In genomic region chr4:78566834-78567501, GRCh38 we compare ENCODE assay signal across 12 cellular contexts. TPM values are rescaled to one million over a fixed set of nuclear protein-coding genes. Genes with fewer than 3 reads are reported as not detected.
DNase-seq lines count a peak whose midpoint lies in the region; ATAC-seq and TF ChIP-seq lines count a peak whose summit lies in the region.
"Had no signal": no experiment of that assay in that cellular context is flagged by ENCODE, and none has a peak within 500 bp of the region (broad histone marks: within the 10 kb centered on the region; RNA-seq: fewer than 3 reads in every experiment).

No MANE protein-coding gene starts in this region.

- H3K4me1 ChIP-seq in esophagus (ENCODE audit: control insufficient read depth in 2 of 2, insufficient read depth in 2 of 2, low read length in 1 of 2) (peaks cover 0 to 7% of the 10 kb centered on the region in 2 donors), upper lobe of left lung (peaks cover 0 to 25% (median 16%) of the 10 kb centered on the region in 4 donors)

- POLR2A ChIA-PET in HEK293T (lab: Yijun Ruan, JAX), result no interaction called here

- H3K9me3 ChIP-seq in esophagus (ENCODE audit: control insufficient read depth in 2 of 2, insufficient read depth in 1 of 2, low read depth in 1 of 2, low read length in 1 of 2), result no peaks in the 10 kb centered on the region
- H3K9me3 ChIP-seq in upper lobe of left lung, result no peaks in the 10 kb centered on the region
- H3K9me3 ChIP-seq: BLaER1 treated with 17β-estradiol and CSF1 and Interleukin-3, amounts not matched to agents 10 nM and 100 nM had no signal

- H3K27ac ChIP-seq in esophagus (ENCODE audit: low read depth in 2 of 2, low read length in 1 of 2), result peak overlapping the region; percentile 24 to 48
- H3K27ac ChIP-seq in upper lobe of left lung, result peak overlapping the region in 1 of 4 donors; percentile 32
- H3K27ac ChIP-seq: BLaER1 treated with 17β-estradiol and CSF1 and Interleukin-3, amounts not matched to agents 10 nM and 100 nM; HL-60 had no signal

- DNase-seq in HEK293T (ENCODE audit: extremely low spot score), result no peak
- DNase-seq in RPMI8226, result no peak
- no peak for DNase-seq in upper lobe of left lung
- no peak for DNase-seq in C1 segment of cervical spinal cord (lab: John Stamatoyannopoulos, UW)
- DNase-seq: activated T-cell treated with anti-CD3 and anti-CD28 coated beads, Interleukin-2, amount 50 U/mL, for 72 hours; effector CD8-positive, alpha-beta T cell had no signal

- TF ChIP-seq POLR2A in upper lobe of left lung (IDR thresholded peaks at IDR 0.05), result no peak

- TF ChIP-seq CTCF in upper lobe of left lung (IDR thresholded peaks at IDR 0.05), result no peak

- CTCF ChIA-PET in HEK293T (lab: Yijun Ruan, JAX), result no interaction called here

- no peak for TF ChIP-seq EP300 in upper lobe of left lung (IDR thresholded peaks at IDR 0.05)

- ATAC-seq in GM18499 (IDR thresholded peaks at IDR 0.05; ENCODE audit: insufficient read depth, unreplicated experiment), result peak; percentile 69
- peak; percentile 75 for ATAC-seq in GM21528 (IDR thresholded peaks at IDR 0.05; ENCODE audit: low FRiP score, unreplicated experiment)
- peak; percentile 54 for ATAC-seq in HG03439 (IDR thresholded peaks at IDR 0.05; ENCODE audit: unreplicated experiment)
- no peak for ATAC-seq in upper lobe of left lung (ENCODE audit: low FRiP score in 2 of 2)
- ATAC-seq: activated T-cell treated with anti-CD3 and anti-CD28 coated beads, Interleukin-2, amount 50 U/mL, for 72 hours had no signal

- WGBS in esophagus, 2 donors, result 81 to 83% methylated on average over 8 of the region's 8 CpGs
- 84 to 88% methylated on average over 8 of the region's 8 CpGs for WGBS in upper lobe of left lung, 2 donors

- H3K36me3 ChIP-seq in esophagus (ENCODE audit: control insufficient read depth in 2 of 2, insufficient read depth in 2 of 2, low read length in 1 of 2), result no peaks in the 10 kb centered on the region
- peaks cover 0 to 13% (median 0%) of the 10 kb centered on the region in 4 donors for H3K36me3 ChIP-seq in upper lobe of left lung
- H3K36me3 ChIP-seq: BLaER1 treated with 17β-estradiol and CSF1 and Interleukin-3, amounts not matched to agents 10 nM and 100 nM had no signal

- H3K27me3 ChIP-seq in esophagus (ENCODE audit: control insufficient read depth in 1 of 2, insufficient read depth in 2 of 2, low read length in 2 of 2) (no peaks in the 10 kb centered on the region), upper lobe of left lung (no peaks in the 10 kb centered on the region)
- H3K27me3 ChIP-seq: BLaER1 treated with 17β-estradiol and CSF1 and Interleukin-3, amounts not matched to agents 10 nM and 100 nM had no signal

- H3K4me3 ChIP-seq in esophagus (ENCODE audit: low read depth in 1 of 2, low read length in 2 of 2), result no peak overlapping the region
- H3K4me3 ChIP-seq in upper lobe of left lung, result no peak overlapping the region
- H3K4me3 ChIP-seq: BLaER1 treated with 17β-estradiol and CSF1 and Interleukin-3, amounts not matched to agents 10 nM and 100 nM had no signal

TF ChIP-seq in HEK293T, 16 proteins besides CTCF, POLR2A, EP300 and RAD21:
- no peak for TF ChIP-seq CTBP1 (IDR thresholded peaks at IDR 0.05; ENCODE audit: borderline replicate concordance)

RNA-seq across cellular contexts. Expression of gene ANXA3, which starts 15.4 kb away (rescaled TPM):
- 100 to 1,000 TPM in 1 of 2 donors, 10 to 100 TPM in 1; 80.6 to 140 TPM for polyA plus RNA-seq in esophagus
- total RNA-seq in upper lobe of left lung, result 100 to 1,000 TPM; 113 to 484 (median 269) TPM

Comparison
In these comparisons a context has a peak if more than half of its experiments do, and no peak if none do; other contexts are left out.
1. ATAC-seq: peak in GM18499 (single experiment), GM21528 (single experiment) and HG03439 (single experiment); none in upper lobe of left lung (0 of 2).